27 cellular contexts compared by ENCODE assay signal in genomic region chr2:56380861-56381260, GRCh38.
"Had no signal": no experiment of that assay in that cellular context is flagged by ENCODE, and none has a peak within 500 bp of the region (broad histone marks: within the 10 kb centered on the region; RNA-seq: fewer than 3 reads in every experiment).

No MANE protein-coding gene starts in this region.

- H3K4me2 ChIP-seq: neural progenitor cell had no signal

- H3K36me3 ChIP-seq: esophagus squamous epithelium, gastrocnemius medialis, lower lobe of right lung, neural progenitor cell, right atrium auricular region, thoracic aorta, tibial nerve, upper lobe of right lung, uterus had no signal

- H3K4me3 ChIP-seq: coronary artery, esophagus squamous epithelium, gastrocnemius medialis, lower lobe of right lung, mucosa of descending colon, neural progenitor cell, right atrium auricular region, skin epidermis, thoracic aorta, tibial nerve, upper lobe of right lung, uterus had no signal

- H3K9me3 ChIP-seq: esophagus squamous epithelium, gastrocnemius medialis, lower lobe of right lung, mucosa of descending colon, right atrium auricular region, thoracic aorta, tibial nerve, upper lobe of right lung, uterus had no signal

- H3K9ac ChIP-seq: neural progenitor cell, parathyroid adenoma had no signal

- H3K27me3 Mint-ChIP-seq: effector memory CD8-positive, alpha-beta T cell; memory B cell; naive B cell; natural killer cell treated with Interleukin-12 subunit alpha and Interleukin-12 subunit beta and Interleukin-15 and Interleukin-18, amount 100 ng/mL, for 72 hours; progenitor cell of endocrine pancreas; stimulated activated naive B cell treated with anti-CD40 and anti-IgM and Interleukin-4, amounts not matched to agents 10 μg/mL and 1 μg/mL and 100 μg/mL, for 72 hours; stimulated activated naive CD8-positive, alpha-beta T cell treated with anti-CD3 and anti-CD28 coated beads, Interleukin-15, Interleukin-2, amounts not matched to agents 100 ng/mL and 50 ng/mL, for 24 hours had no signal

- H3K4me1 Mint-ChIP-seq: memory B cell; naive B cell; neural progenitor cell; stimulated activated naive B cell treated with anti-CD40 and anti-IgM and Interleukin-4, amounts not matched to agents 10 μg/mL and 1 μg/mL and 100 μg/mL, for 72 hours had no signal

- H3K36me3 Mint-ChIP-seq: memory B cell; mesothelial cell of epicardium; naive B cell; natural killer cell treated with Interleukin-12 subunit alpha and Interleukin-12 subunit beta and Interleukin-15 and Interleukin-18, amount 100 ng/mL, for 72 hours; neural progenitor cell; stimulated activated naive B cell treated with anti-CD40 and anti-IgM and Interleukin-4, amounts not matched to agents 10 μg/mL and 1 μg/mL and 100 μg/mL, for 72 hours had no signal

- H3K79me2 ChIP-seq: parathyroid adenoma had no signal

- H3K27ac Mint-ChIP-seq: effector memory CD8-positive, alpha-beta T cell; memory B cell; mesothelial cell of epicardium; naive B cell; natural killer cell treated with Interleukin-12 subunit alpha and Interleukin-12 subunit beta and Interleukin-15 and Interleukin-18, amount 100 ng/mL, for 72 hours; neural progenitor cell; progenitor cell of endocrine pancreas; stimulated activated naive B cell treated with anti-CD40 and anti-IgM and Interleukin-4, amounts not matched to agents 10 μg/mL and 1 μg/mL and 100 μg/mL, for 72 hours; stimulated activated naive CD8-positive, alpha-beta T cell treated with anti-CD3 and anti-CD28 coated beads, Interleukin-15, Interleukin-2, amounts not matched to agents 100 ng/mL and 50 ng/mL, for 24 hours had no signal

- H3K4me1 ChIP-seq: esophagus squamous epithelium, gastrocnemius medialis, lower lobe of right lung, neural progenitor cell, parathyroid adenoma, right atrium auricular region, tibial nerve, upper lobe of right lung, uterus had no signal

- H3K9me3 Mint-ChIP-seq: memory B cell; mesothelial cell of epicardium; neural progenitor cell; stimulated activated naive B cell treated with anti-CD40 and anti-IgM and Interleukin-4, amounts not matched to agents 10 μg/mL and 1 μg/mL and 100 μg/mL, for 72 hours had no signal

- H3K27me3 ChIP-seq: esophagus squamous epithelium, gastrocnemius medialis, neural progenitor cell, right atrium auricular region, tibial nerve, upper lobe of right lung, uterus had no signal

- H3K4me3 Mint-ChIP-seq: effector memory CD8-positive, alpha-beta T cell; memory B cell; mesothelial cell of epicardium; naive B cell; natural killer cell treated with Interleukin-12 subunit alpha and Interleukin-12 subunit beta and Interleukin-15 and Interleukin-18, amount 100 ng/mL, for 72 hours; neural progenitor cell; stimulated activated naive B cell treated with anti-CD40 and anti-IgM and Interleukin-4, amounts not matched to agents 10 μg/mL and 1 μg/mL and 100 μg/mL, for 72 hours; stimulated activated naive CD8-positive, alpha-beta T cell treated with anti-CD3 and anti-CD28 coated beads, Interleukin-15, Interleukin-2, amounts not matched to agents 100 ng/mL and 50 ng/mL, for 24 hours had no signal

- H2AFZ ChIP-seq: neural progenitor cell, parathyroid adenoma had no signal

- H3K27ac ChIP-seq: coronary artery, esophagus squamous epithelium, gastrocnemius medialis, lower lobe of right lung, neural progenitor cell, parathyroid adenoma, right atrium auricular region, skin epidermis, thoracic aorta, tibial nerve, upper lobe of right lung, uterus had no signal

- DNase-seq: effector memory CD8-positive, alpha-beta T cell; erythroblast; esophagus squamous epithelium; foreskin fibroblast; gastrocnemius medialis; head of caudate nucleus; left ventricle myocardium superior; lower lobe of right lung; mucosa of descending colon; naive B cell; stimulated activated CD4-positive, alpha-beta T cell treated with anti-CD3 and anti-CD28 coated beads, Interleukin-15, amount 100 ng/mL, for 24 hours; stimulated activated CD4-positive, alpha-beta T cell treated with anti-CD3 and anti-CD28 coated beads, Interleukin-2, amount 100 ng/mL, for 48 hours; stimulated activated naive B cell treated with anti-CD40 and anti-IgM and Interleukin-4, amounts not matched to agents 10 μg/mL and 1 μg/mL and 100 μg/mL, for 72 hours; upper lobe of right lung; uterus had no signal
